Comparison of ENCODE assay signal across 10 cellular contexts in genomic region chr1:212721388-212722247, GRCh38. TPM values are rescaled to one million over a fixed set of nuclear protein-coding genes. Genes with fewer than 3 reads are reported as not detected.
DNase-seq lines count a peak whose midpoint lies in the region; ATAC-seq, FAIRE-seq and TF ChIP-seq lines count a peak whose summit lies in the region.
"Had no signal": no experiment of that assay in that cellular context is flagged by ENCODE, and none has a peak within 500 bp of the region (broad histone marks: within the 10 kb centered on the region; RNA-seq: fewer than 3 reads in every experiment).

No MANE protein-coding gene starts in this region.

- peak; percentile 24 to 39 for DNase-seq in activated CD4-positive, alpha-beta T cell treated with anti-CD3 and anti-CD28 coated beads for 4 hours
- DNase-seq in activated CD4-positive, alpha-beta T cell treated with anti-CD3 and anti-CD28 coated beads for 1 hour, result no peak
- DNase-seq in NCI-H69 (lab: John Stamatoyannopoulos, UW) (peak; percentile 46), bronchial epithelial cell (ENCODE audit: low read depth) (peak; percentile 77), RPMI8226 (no peak), HUDEP-2 (lab: John Stamatoyannopoulos, UW; ENCODE audit: unreplicated experiment in 76 of 76) (no peak)
- DNase-seq in stimulated activated naive B cell treated with anti-CD40 and anti-IgM and Interleukin-4, amounts not matched to agents 10 μg/mL and 1 μg/mL and 100 μg/mL, for 72 hours, result no peak

- no peak overlapping the region for H3K4me3 ChIP-seq in bronchial epithelial cell (ENCODE audit: low read depth, low read length)
- H3K4me3 ChIP-seq: thoracic aorta had no signal

- H3K27me3 Mint-ChIP-seq in stimulated activated naive B cell treated with anti-CD40 and anti-IgM and Interleukin-4, amounts not matched to agents 10 μg/mL and 1 μg/mL and 100 μg/mL, for 72 hours, result no peaks in the 10 kb centered on the region

- ATAC-seq in stimulated activated naive B cell treated with anti-CD40 and anti-IgM and Interleukin-4, amounts not matched to agents 10 μg/mL and 1 μg/mL and 100 μg/mL, for 72 hours (replicated peaks), result peak; percentile 84 to 86
- ATAC-seq in HG03139 (IDR thresholded peaks at IDR 0.05; ENCODE audit: unreplicated experiment), result no peak

- TF ChIP-seq CTCF in bronchial epithelial cell (IDR thresholded peaks at IDR 0.05; ENCODE audit: insufficient read depth, low read length, severe bottlenecking), result no peak

- H3K36me3 ChIP-seq in bronchial epithelial cell (ENCODE audit: control insufficient read depth, insufficient read depth, low read length), result no peaks in the 10 kb centered on the region
- H3K36me3 ChIP-seq: thoracic aorta had no signal

- H3K27ac Mint-ChIP-seq in stimulated activated naive B cell treated with anti-CD40 and anti-IgM and Interleukin-4, amounts not matched to agents 10 μg/mL and 1 μg/mL and 100 μg/mL, for 72 hours, result peak overlapping the region; percentile 4
- H3K27ac Mint-ChIP-seq: mesothelial cell of epicardium had no signal

- H3K36me3 Mint-ChIP-seq in stimulated activated naive B cell treated with anti-CD40 and anti-IgM and Interleukin-4, amounts not matched to agents 10 μg/mL and 1 μg/mL and 100 μg/mL, for 72 hours, result peaks cover 15 to 26% of the 10 kb centered on the region in 2 donors

- H3K4me3 Mint-ChIP-seq in stimulated activated naive B cell treated with anti-CD40 and anti-IgM and Interleukin-4, amounts not matched to agents 10 μg/mL and 1 μg/mL and 100 μg/mL, for 72 hours, result no peak overlapping the region
- H3K4me3 Mint-ChIP-seq: mesothelial cell of epicardium had no signal

- no peak for FAIRE-seq in bronchial epithelial cell (lab: Jason Lieb, UNC)

- peaks cover 2 to 3% of the 10 kb centered on the region in 2 donors for H3K9me3 Mint-ChIP-seq in stimulated activated naive B cell treated with anti-CD40 and anti-IgM and Interleukin-4, amounts not matched to agents 10 μg/mL and 1 μg/mL and 100 μg/mL, for 72 hours

- H3K4me1 Mint-ChIP-seq in stimulated activated naive B cell treated with anti-CD40 and anti-IgM and Interleukin-4, amounts not matched to agents 10 μg/mL and 1 μg/mL and 100 μg/mL, for 72 hours, result peaks cover 16 to 38% of the 10 kb centered on the region in 2 donors
- H3K4me1 Mint-ChIP-seq: mesothelial cell of epicardium had no signal

- H3K27me3 ChIP-seq in bronchial epithelial cell (ENCODE audit: control insufficient read depth, insufficient read depth, low read length), result no peaks in the 10 kb centered on the region

RNA-seq across cellular contexts. Expression of gene BATF3, which starts 22.0 kb away (rescaled TPM):
- total RNA-seq in bronchial epithelial cell, result 0.26 TPM in 1 of 2 replicates, not detected in the other

Comparison
In these comparisons a context has a peak if more than half of its experiments do, and no peak if none do; other contexts are left out.
1. DNase-seq: peak in activated CD4-positive, alpha-beta T cell treated with anti-CD3 and anti-CD28 coated beads for 4 hours (2 of 2), NCI-H69 (single experiment) and bronchial epithelial cell (single experiment); none in activated CD4-positive, alpha-beta T cell treated with anti-CD3 and anti-CD28 coated beads for 1 hour (single experiment), stimulated activated naive B cell treated with anti-CD40 and anti-IgM and Interleukin-4, amounts not matched to agents 10 μg/mL and 1 μg/mL and 100 μg/mL, for 72 hours (single experiment), RPMI8226 (single experiment) and HUDEP-2 (0 of 76).